Comparison of ENCODE assay signal across 16 cellular contexts in the genomic region with DNA sequence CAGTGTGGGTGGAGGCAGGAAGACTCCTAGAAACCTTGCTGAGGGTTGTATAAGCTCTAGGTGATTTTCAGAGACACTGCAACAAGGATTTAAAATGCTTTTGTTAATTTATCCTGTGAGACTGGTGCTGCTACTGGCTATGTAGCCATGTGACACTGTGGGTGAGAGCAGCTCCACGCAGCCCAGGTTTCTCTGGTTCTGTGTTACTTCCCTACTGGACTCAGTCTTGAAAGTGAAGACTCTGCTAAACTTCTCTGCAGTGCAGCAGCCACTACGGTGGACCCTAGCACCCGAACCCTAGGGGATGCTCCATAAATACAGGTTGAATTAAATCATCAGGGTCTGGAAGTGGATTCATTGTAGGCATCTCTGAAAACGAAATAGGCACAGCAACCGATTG.
"Had no signal": no experiment of that assay in that cellular context is flagged by ENCODE, and none has a peak within 500 bp of the region (broad histone marks: within the 10 kb centered on the region; RNA-seq: fewer than 3 reads in every experiment).

No MANE protein-coding gene starts in this region.

- H3K9me3 ChIP-seq: gastrocnemius medialis, suprapubic skin, thyroid gland had no signal

- H3K27ac ChIP-seq: epithelial cell of prostate, esophagus muscularis mucosa, gastrocnemius medialis, right atrium auricular region, suprapubic skin, thyroid gland had no signal

- H3K4me3 ChIP-seq: esophagus muscularis mucosa, gastrocnemius medialis, right atrium auricular region, suprapubic skin, thyroid gland had no signal

- H3K27ac Mint-ChIP-seq: dendritic cell treated with granulocyte-macrophage colony-stimulating factor and Interleukin-4, amounts not matched to agents 40 ng/mL and 50 ng/mL, for 4 days; effector memory CD8-positive, alpha-beta T cell; mesothelial cell of epicardium; natural killer cell; type B pancreatic cell had no signal

- DNase-seq: cerebellar nuclear complex; effector memory CD8-positive, alpha-beta T cell; gastrocnemius medialis; mammary epithelial cell; natural killer cell; small intestine; stimulated activated CD4-positive, alpha-beta T cell treated with anti-CD3 and anti-CD28 coated beads, Interleukin-12 subunit alpha, Interleukin-12 subunit beta, amount 100 ng/mL, for 4 hours; stimulated activated naive CD4-positive, alpha-beta T cell treated with Interleukin-2 at 50 U/mL for 16 hours; thyroid gland had no signal

- ATAC-seq: effector memory CD8-positive, alpha-beta T cell; gastrocnemius medialis; natural killer cell had no signal

- H3K4me3 Mint-ChIP-seq: dendritic cell treated with granulocyte-macrophage colony-stimulating factor and Interleukin-4, amounts not matched to agents 40 ng/mL and 50 ng/mL, for 4 days; effector memory CD8-positive, alpha-beta T cell; mesothelial cell of epicardium; natural killer cell; type B pancreatic cell had no signal

- H3K4me1 ChIP-seq: esophagus muscularis mucosa, gastrocnemius medialis, right atrium auricular region, suprapubic skin, thyroid gland had no signal

- H3K4me1 Mint-ChIP-seq: mesothelial cell of epicardium, natural killer cell had no signal

- H3K9me3 Mint-ChIP-seq: dendritic cell treated with granulocyte-macrophage colony-stimulating factor and Interleukin-4, amounts not matched to agents 40 ng/mL and 50 ng/mL, for 4 days; effector memory CD8-positive, alpha-beta T cell; natural killer cell had no signal

- H3K27me3 ChIP-seq: esophagus muscularis mucosa, gastrocnemius medialis, right atrium auricular region, suprapubic skin, thyroid gland had no signal

- H3K36me3 ChIP-seq: esophagus muscularis mucosa, gastrocnemius medialis, right atrium auricular region, suprapubic skin, thyroid gland had no signal

- H3K27me3 Mint-ChIP-seq: dendritic cell treated with granulocyte-macrophage colony-stimulating factor and Interleukin-4, amounts not matched to agents 40 ng/mL and 50 ng/mL, for 4 days; type B pancreatic cell had no signal
